Comparison of ENCODE assay signal across 7 cellular contexts in the genomic region with DNA sequence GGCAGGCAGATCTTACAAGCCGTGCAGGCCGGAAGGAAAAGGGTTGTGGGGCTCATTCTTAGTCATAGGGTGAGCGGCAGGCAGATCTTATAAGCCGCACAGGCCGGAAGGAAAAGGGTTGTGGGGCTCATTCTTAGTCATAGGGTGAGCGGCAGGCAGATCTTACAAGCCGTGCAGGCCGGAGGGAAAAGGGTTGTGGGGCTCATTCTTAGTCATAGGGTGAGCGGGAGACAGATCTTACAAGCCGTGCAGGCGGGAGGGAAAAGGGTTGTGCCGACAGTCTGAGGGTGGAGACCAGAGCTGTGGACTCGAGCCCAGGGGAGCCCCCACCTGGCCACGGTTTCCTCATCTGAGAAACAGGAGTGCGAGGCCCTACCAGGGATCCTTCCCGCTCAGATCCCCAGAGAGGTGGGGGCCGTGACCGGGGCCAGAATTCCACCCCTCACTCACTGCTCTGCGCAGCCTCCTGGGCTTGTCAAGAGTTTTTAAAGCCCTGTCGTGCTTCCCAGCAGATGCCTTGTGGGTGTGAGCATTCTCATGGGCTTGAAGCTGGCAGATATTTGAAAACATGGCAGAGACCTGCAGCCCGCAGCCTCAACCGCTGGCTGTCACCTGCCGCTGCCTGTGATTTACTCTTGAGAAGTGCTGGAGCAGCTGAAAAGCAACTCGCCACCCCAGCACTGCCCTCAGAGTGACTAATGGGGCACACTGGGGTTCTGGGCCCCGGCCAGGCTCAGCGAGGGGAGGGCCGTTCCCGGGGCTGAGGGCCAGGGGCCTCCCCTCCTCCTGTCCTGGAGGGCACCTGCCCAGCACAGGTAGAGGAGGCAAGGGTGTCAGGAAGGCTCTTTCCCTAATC. TPM values are rescaled to one million over a fixed set of nuclear protein-coding genes. Genes with fewer than 3 reads are reported as not detected.
DNase-seq lines count a peak whose midpoint lies in the region; ATAC-seq, FAIRE-seq and TF ChIP-seq lines count a peak whose summit lies in the region.

No MANE protein-coding gene starts in this region.

- H3K27me3 Mint-ChIP-seq in T-helper 1 cell treated with Interleukin-12 subunit alpha and Interleukin-12 subunit beta and Interleukin-4 antibody, amounts not matched to agents 30 μg/mL and 1 μg/mL, for 36 hours (ENCODE audit: low read depth): peaks cover 32% of the 10 kb centered on the region
- H3K27me3 Mint-ChIP-seq in activated naive CD8-positive, alpha-beta T cell treated with anti-CD3 and anti-CD28 coated beads, Interleukin-2, amount 50 U/mL, for 24 hours: peaks cover 5% of the 10 kb centered on the region

- TF ChIP-seq RAD21 in HepG2 (CRISPR knock-in tag; IDR thresholded peaks at IDR 0.05): no peak

- H3K4me3 ChIP-seq in HepG2 (replicated peaks in 1 of 3; ENCODE audit: insufficient read depth in 1 of 3, low read depth in 2 of 3, low read length in 3 of 3): no peak overlapping the region

- DNase-seq in GM19239 (ENCODE audit: insufficient read length, low spot score) (peak; percentile 80), HepG2 (ENCODE audit: low spot score) (peak; percentile 54), NCI-H2029 treated with DMSO at 0.1 percent for 48 hours (lab: John Stamatoyannopoulos, UW) (no peak)
- peak; percentile 73 for DNase-seq in activated naive CD8-positive, alpha-beta T cell treated with anti-CD3 and anti-CD28 coated beads, Interleukin-2, amount 50 U/mL, for 24 hours
- peak; percentile 42 to 62 for DNase-seq in stimulated activated CD8-positive, alpha-beta memory T cell treated with anti-CD3 and anti-CD28 coated beads, Interleukin-4, amount 100 ng/mL, for 1 hour (ENCODE audit: low read depth in 2 of 2, low spot score in 1 of 2)

- peaks cover 11% of the 10 kb centered on the region; the same call in 1 of the 2 replicates for H3K4me1 ChIP-seq in HepG2 (ENCODE audit: insufficient read depth, low read length)

- H3K9me3 Mint-ChIP-seq in T-helper 1 cell treated with Interleukin-12 subunit alpha and Interleukin-12 subunit beta and Interleukin-4 antibody, amounts not matched to agents 30 μg/mL and 1 μg/mL, for 36 hours: no peaks in the 10 kb centered on the region
- no peaks in the 10 kb centered on the region for H3K9me3 Mint-ChIP-seq in activated naive CD8-positive, alpha-beta T cell treated with anti-CD3 and anti-CD28 coated beads, Interleukin-2, amount 50 U/mL, for 24 hours

- WGBS in HepG2 (ENCODE audit: low lambda C conversion rate): 7% methylated on average over 27 of the region's 28 CpGs

- no peaks in the 10 kb centered on the region for H3K9me3 ChIP-seq in HepG2 (ENCODE audit: low read length)

- no peak for TF ChIP-seq EP300 in HepG2 (IDR thresholded peaks at IDR 0.05; ENCODE audit: low read depth in 2 of 2, low read length in 2 of 2)
- no peak for TF ChIP-seq EP300 in HepG2 (CRISPR knock-in tag; IDR thresholded peaks at IDR 0.05; ENCODE audit: borderline replicate concordance)

- TF ChIP-seq POLR2A in HepG2 (IDR thresholded peaks at IDR 0.05; ENCODE audit: insufficient read depth in 1 of 2, low read depth in 2 of 2, low read length in 2 of 2): no peak

- no peaks in the 10 kb centered on the region for H3K36me3 ChIP-seq in HepG2 (replicated peaks in 1 of 2; ENCODE audit: control insufficient read depth in 1 of 2, insufficient read depth in 2 of 2, low read length in 2 of 2)

- POLR2A ChIA-PET in HepG2 (lab: Yijun Ruan, JAX): interaction anchor here (0.8 kb wide), 1 partner anchor 54 kb away, joined by 3 read pairs; no protein-coding TSS in a partner anchor

- no peak overlapping the region for H3K9ac ChIP-seq in HepG2 (ENCODE audit: insufficient read depth, low read depth, low read length)

- peaks cover 66 to 93% of the 10 kb centered on the region in 2 experiments for H3K27me3 ChIP-seq in HepG2 (ENCODE audit: control insufficient read depth in 1 of 2, insufficient read depth in 2 of 2, low read length in 2 of 2)

- no peaks in the 10 kb centered on the region for H3K79me2 ChIP-seq in HepG2 (ENCODE audit: insufficient read depth, low read length)

- CTCF ChIA-PET in HepG2 (lab: Yijun Ruan, JAX; ENCODE audit: low intra/inter-chr PET ratio, low total read pairs): no interaction called here

- H3K36me3 Mint-ChIP-seq in T-helper 1 cell treated with Interleukin-12 subunit alpha and Interleukin-12 subunit beta and Interleukin-4 antibody, amounts not matched to agents 30 μg/mL and 1 μg/mL, for 36 hours (ENCODE audit: low read depth): peaks cover 2% of the 10 kb centered on the region
- H3K36me3 Mint-ChIP-seq in activated naive CD8-positive, alpha-beta T cell treated with anti-CD3 and anti-CD28 coated beads, Interleukin-2, amount 50 U/mL, for 24 hours (ENCODE audit: low read depth): no peaks in the 10 kb centered on the region

- TF ChIP-seq CTCF in HepG2 (CRISPR knock-in tag; IDR thresholded peaks at IDR 0.05): peak; percentile 23

- H3K4me1 Mint-ChIP-seq in T-helper 1 cell treated with Interleukin-12 subunit alpha and Interleukin-12 subunit beta and Interleukin-4 antibody, amounts not matched to agents 30 μg/mL and 1 μg/mL, for 36 hours (ENCODE audit: low read depth): peaks cover 23% of the 10 kb centered on the region
- H3K4me1 Mint-ChIP-seq in activated naive CD8-positive, alpha-beta T cell treated with anti-CD3 and anti-CD28 coated beads, Interleukin-2, amount 50 U/mL, for 24 hours: peaks cover 41% of the 10 kb centered on the region

- H3K27ac ChIP-seq in HepG2 (ENCODE audit: extremely low read length, insufficient read depth, low read length): no peak overlapping the region

- FAIRE-seq in GM19239 (lab: Jason Lieb, UNC): peak; percentile 99
- peak; percentile 44 for FAIRE-seq in HepG2 (lab: Jason Lieb, UNC)

- H4K20me1 ChIP-seq in HepG2 (ENCODE audit: insufficient read depth, low read length): no peaks in the 10 kb centered on the region; the same call in 1 of the 2 replicates

- H3K27ac Mint-ChIP-seq in T-helper 1 cell treated with Interleukin-12 subunit alpha and Interleukin-12 subunit beta and Interleukin-4 antibody, amounts not matched to agents 30 μg/mL and 1 μg/mL, for 36 hours: peak overlapping the region; percentile 84
- H3K27ac Mint-ChIP-seq in activated naive CD8-positive, alpha-beta T cell treated with anti-CD3 and anti-CD28 coated beads, Interleukin-2, amount 50 U/mL, for 24 hours: peak overlapping the region; percentile 84

- peak overlapping the region; percentile 64 for H3K4me3 Mint-ChIP-seq in T-helper 1 cell treated with Interleukin-12 subunit alpha and Interleukin-12 subunit beta and Interleukin-4 antibody, amounts not matched to agents 30 μg/mL and 1 μg/mL, for 36 hours
- peak overlapping the region; percentile 73 for H3K4me3 Mint-ChIP-seq in activated naive CD8-positive, alpha-beta T cell treated with anti-CD3 and anti-CD28 coated beads, Interleukin-2, amount 50 U/mL, for 24 hours

- no peak overlapping the region for H2AFZ ChIP-seq in HepG2 (ENCODE audit: low read length)

- ATAC-seq in HG03432 (IDR thresholded peaks at IDR 0.05; ENCODE audit: unreplicated experiment) (peak; percentile 84), HepG2 (peak; percentile 9; the same call in 2 of the 3 replicates)
- peak; percentile 81 for ATAC-seq in activated naive CD8-positive, alpha-beta T cell treated with anti-CD3 and anti-CD28 coated beads, Interleukin-2, amount 50 U/mL, for 24 hours

- in situ Hi-C loops in HepG2 (cut with HindIII; ENCODE audit: extremely low pct_ligation_motif_present, low pct_unique_long_range_greater_than_20kb): no loop called here

- intact Hi-C loops in HepG2 (cut with micrococcal nuclease; ENCODE audit: unreplicated experiment): no loop called here

- no TSS peak for BruUV-seq in HepG2 (replicated peaks; lab: Mats Ljungman, UMichigan)

- no peak overlapping the region for H3K4me2 ChIP-seq in HepG2 (ENCODE audit: low read depth, low read length)

RNA-seq across cellular contexts. Expression of a gene that starts 31.9 kb away (rescaled TPM):
- 0.09 TPM in 1 of 2 replicates, not detected in the other for total RNA-seq in HepG2 (2016; rRNA removed; fragmentation: Illumina TruSeq; extraction: Trizol)
- not detected in 2 replicates for total RNA-seq in HepG2 (2016; cell fraction: cytosol; rRNA removed; fragmentation: Illumina TruSeq; extraction: Trizol; ENCODE audit: low read depth)
- total RNA-seq in HepG2 (2016; cell fraction: insoluble cytoplasmic fraction; rRNA removed; fragmentation: Illumina TruSeq; extraction: Trizol): 0.04 TPM in 1 of 2 replicates, not detected in the other
- 0.09 TPM in 1 of 2 replicates, not detected in the other for total RNA-seq in HepG2 (2016; cell fraction: membrane; rRNA removed; fragmentation: Illumina TruSeq; extraction: Trizol)
- 0.12 TPM in 1 of 2 replicates, not detected in the other for total RNA-seq in HepG2 (2016; cell fraction: nucleus; rRNA removed; fragmentation: Illumina TruSeq; extraction: Trizol)
- polyA plus RNA-seq in HepG2 (2011; rRNA removed): 0.12 and 0.17 TPM in 2 replicates
- 0.09 and 0.12 TPM in 2 replicates for polyA plus RNA-seq in HepG2 (2011; cell fraction: cytosol; rRNA removed)
- 0.38 and 0.51 TPM in 2 replicates for polyA plus RNA-seq in HepG2 (2011; cell fraction: nucleus; rRNA removed)
- 0.09 and 0.19 TPM in 2 replicates for polyA plus RNA-seq in HepG2 (2012)
- not detected in 2 replicates for polyA plus RNA-seq in HepG2 (2016; cell fraction: cytosol; fragmentation: Illumina TruSeq; extraction: Trizol; ENCODE audit: low read depth)
- 0.08 TPM in 1 of 2 replicates, not detected in the other for polyA plus RNA-seq in HepG2 (2016; cell fraction: insoluble cytoplasmic fraction; fragmentation: Illumina TruSeq; extraction: Trizol; ENCODE audit: low read depth)
- 0.05 TPM in 1 of 2 replicates, not detected in the other for polyA plus RNA-seq in HepG2 (2016; cell fraction: membrane; fragmentation: Illumina TruSeq; extraction: Trizol; ENCODE audit: low read depth)
- polyA plus RNA-seq in HepG2 (2016; cell fraction: nucleus; fragmentation: Illumina TruSeq; extraction: Trizol; ENCODE audit: insufficient read depth, low read depth): 0.35 and 0.41 TPM in 2 replicates
- polyA minus RNA-seq in HepG2 (2011; rRNA and poly(A)+ RNA removed; ENCODE audit: low replicate concordance): 0.24 TPM in 1 of 2 replicates, not detected in the other
- not detected in 2 replicates for polyA minus RNA-seq in HepG2 (2011; cell fraction: cytosol; rRNA and poly(A)+ RNA removed)
- polyA minus RNA-seq in HepG2 (2011; cell fraction: nucleus; rRNA and poly(A)+ RNA removed): 0.12 and 0.13 TPM in 2 replicates

RNA-seq across cellular contexts. Expression of a gene that starts 55.8 kb away (rescaled TPM):
- 34.8 and 35.9 TPM in 2 replicates for total RNA-seq in HepG2 (2016; rRNA removed; fragmentation: Illumina TruSeq; extraction: Trizol)
- total RNA-seq in HepG2 (2016; cell fraction: cytosol; rRNA removed; fragmentation: Illumina TruSeq; extraction: Trizol; ENCODE audit: low read depth): 79.0 and 80.7 TPM in 2 replicates
- total RNA-seq in HepG2 (2016; cell fraction: insoluble cytoplasmic fraction; rRNA removed; fragmentation: Illumina TruSeq; extraction: Trizol): 31.8 and 38.7 TPM in 2 replicates
- 96.7 and 98.0 TPM in 2 replicates for total RNA-seq in HepG2 (2016; cell fraction: membrane; rRNA removed; fragmentation: Illumina TruSeq; extraction: Trizol)
- total RNA-seq in HepG2 (2016; cell fraction: nucleus; rRNA removed; fragmentation: Illumina TruSeq; extraction: Trizol): 17.0 and 18.5 TPM in 2 replicates
- 31.6 and 34.2 TPM in 2 replicates for polyA plus RNA-seq in HepG2 (2011; rRNA removed)
- 30.7 and 37.2 TPM in 2 replicates for polyA plus RNA-seq in HepG2 (2011; cell fraction: cytosol; rRNA removed)
- 29.7 and 36.4 TPM in 2 replicates for polyA plus RNA-seq in HepG2 (2011; cell fraction: nucleus; rRNA removed)
- polyA plus RNA-seq in HepG2 (2012): 21.6 and 23.1 TPM in 2 replicates
- 88.5 and 96.5 TPM in 2 replicates for polyA plus RNA-seq in HepG2 (2016; cell fraction: cytosol; fragmentation: Illumina TruSeq; extraction: Trizol; ENCODE audit: low read depth)
- 34.9 and 39.2 TPM in 2 replicates for polyA plus RNA-seq in HepG2 (2016; cell fraction: insoluble cytoplasmic fraction; fragmentation: Illumina TruSeq; extraction: Trizol; ENCODE audit: low read depth)
- polyA plus RNA-seq in HepG2 (2016; cell fraction: membrane; fragmentation: Illumina TruSeq; extraction: Trizol; ENCODE audit: low read depth): 88.7 and 90.6 TPM in 2 replicates
- 40.3 and 42.7 TPM in 2 replicates for polyA plus RNA-seq in HepG2 (2016; cell fraction: nucleus; fragmentation: Illumina TruSeq; extraction: Trizol; ENCODE audit: insufficient read depth, low read depth)
- 21.2 and 36.8 TPM in 2 replicates for polyA minus RNA-seq in HepG2 (2011; rRNA and poly(A)+ RNA removed; ENCODE audit: low replicate concordance)
- 12.7 and 13.0 TPM in 2 replicates for polyA minus RNA-seq in HepG2 (2011; cell fraction: cytosol; rRNA and poly(A)+ RNA removed)
- 10.2 and 10.9 TPM in 2 replicates for polyA minus RNA-seq in HepG2 (2011; cell fraction: nucleus; rRNA and poly(A)+ RNA removed)

Comparison
In these comparisons a context has a peak if more than half of its experiments do, and no peak if none do; other contexts are left out.
1. ATAC-seq: peak in every context shown above with its lines; median percentile 84 in HG03432; 81 in activated naive CD8-positive, alpha-beta T cell treated with anti-CD3 and anti-CD28 coated beads, Interleukin-2, amount 50 U/mL, for 24 hours; 9 in HepG2.